ENCODE assay signal across 2 cellular contexts in genomic region chr4:16858275-16858752, GRCh38.
TF ChIP-seq lines count a peak whose summit lies in the region.

No MANE protein-coding gene starts in this region.

TF ChIP-seq in IMR-90, 13 proteins besides CTCF, POLR2A, EP300 and RAD21:
- peak; percentile 26; the same call in 1 of the 2 replicates for TF ChIP-seq NFE2L2 (IDR thresholded peaks at IDR 0.05; ENCODE audit: low read depth, low read length)
- TF ChIP-seq CEBPB (IDR thresholded peaks at IDR 0.05; ENCODE audit: low read depth, low read length): peak; percentile 97
- TF ChIP-seq BHLHE40 (IDR thresholded peaks at IDR 0.05; ENCODE audit: low read depth, low read length): 0 out of 2 replicates have a peak, but pooled peaks have one; percentile 5
- peak; percentile 78 for TF ChIP-seq FOS (IDR thresholded peaks at IDR 0.05; ENCODE audit: low read depth, low read length)
- TF ChIP-seq MAFK (IDR thresholded peaks at IDR 0.05; ENCODE audit: low read depth, low read length): no peak
- no peak for TF ChIP-seq USF2 (IDR thresholded peaks at IDR 0.05; ENCODE audit: low read depth, low read length)
- TF ChIP-seq CHD1 (IDR thresholded peaks at IDR 0.05; ENCODE audit: low read depth, low read length): no peak
TF ChIP-seq in IMR-90: peak in this region for 4.

TF ChIP-seq in H1, 55 proteins besides CTCF, POLR2A, EP300 and RAD21:
- no peak for TF ChIP-seq BRCA1 (IDR thresholded peaks at IDR 0.05; ENCODE audit: low read depth, low read length)
- no peak for TF ChIP-seq RNF2 (IDR thresholded peaks at IDR 0.05; ENCODE audit: borderline replicate concordance, low read depth, low read length, missing control alignments, poor library complexity, severe bottlenecking)
- peak; percentile 69; the same call in 1 of the 2 replicates for TF ChIP-seq CEBPB (IDR thresholded peaks at IDR 0.05; ENCODE audit: low read depth, low read length)
- TF ChIP-seq JUND (IDR thresholded peaks at IDR 0.05; ENCODE audit: low read length): peak; percentile 78
